In the genomic region with DNA sequence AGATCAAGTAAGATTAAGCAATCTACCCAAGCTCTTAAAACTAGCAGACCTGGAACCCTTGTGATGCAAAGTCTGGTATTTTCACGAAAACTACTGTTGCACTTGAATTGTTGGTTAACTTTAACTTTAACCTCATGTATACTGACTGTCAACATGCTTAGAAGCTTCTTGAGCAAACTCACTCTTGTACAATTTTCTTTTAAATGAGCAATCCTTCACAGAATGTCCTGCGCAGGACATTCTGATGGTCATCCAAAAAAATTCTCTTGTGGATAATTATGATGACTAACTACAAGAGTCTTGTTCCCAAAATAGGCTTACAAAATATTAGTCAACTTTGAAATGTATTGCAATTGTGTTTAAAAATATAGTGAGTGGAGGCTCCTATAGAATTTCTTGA, we compare ENCODE assay signal across 22 cellular contexts. TPM values are rescaled to one million over a fixed set of nuclear protein-coding genes. Genes with fewer than 3 reads are reported as not detected.
DNase-seq lines count a peak whose midpoint lies in the region; ATAC-seq and TF ChIP-seq lines count a peak whose summit lies in the region.
"Had no signal": no experiment of that assay in that cellular context is flagged by ENCODE, and none has a peak within 500 bp of the region (broad histone marks: within the 10 kb centered on the region; RNA-seq: fewer than 3 reads in every experiment).

No MANE protein-coding gene starts in this region.

- H3K27ac Mint-ChIP-seq in chondrocyte (ENCODE audit: unreplicated experiment): peak overlapping the region; percentile 17
- H3K27ac Mint-ChIP-seq: activated CD4-positive, alpha-beta memory T cell treated with anti-CD3 and anti-CD28 coated beads, Interleukin-2, amount 10 ng/mL, durations not matched to agents 7 days and 5 days; CD4-positive, alpha-beta memory T cell; neural progenitor cell; stimulated activated naive CD8-positive, alpha-beta T cell treated with anti-CD3 and anti-CD28 coated beads, Interleukin-15, amount 100 ng/mL, for 72 hours had no signal

- H3K4me1 ChIP-seq in right atrium auricular region: peaks cover 0 to 8% of the 10 kb centered on the region in 2 donors
- H3K4me1 ChIP-seq: colonic mucosa, HAP-1, upper lobe of right lung had no signal

- no peaks in the 10 kb centered on the region for H3K9me3 ChIP-seq in right atrium auricular region
- H3K9me3 ChIP-seq: colonic mucosa, HAP-1, upper lobe of right lung had no signal

- no peak overlapping the region for H3K4me3 Mint-ChIP-seq in chondrocyte (ENCODE audit: unreplicated experiment)
- H3K4me3 Mint-ChIP-seq: activated CD4-positive, alpha-beta memory T cell treated with anti-CD3 and anti-CD28 coated beads, Interleukin-2, amount 10 ng/mL, durations not matched to agents 7 days and 5 days; CD4-positive, alpha-beta memory T cell; neural progenitor cell; stimulated activated naive CD8-positive, alpha-beta T cell treated with anti-CD3 and anti-CD28 coated beads, Interleukin-15, amount 100 ng/mL, for 72 hours had no signal

- H3K36me3 Mint-ChIP-seq in chondrocyte (ENCODE audit: low read depth): no peaks in the 10 kb centered on the region
- H3K36me3 Mint-ChIP-seq: CD4-positive, alpha-beta memory T cell; neural progenitor cell had no signal

- intact Hi-C loops in Right ventricle myocardium superior (cut with DNase I) (no loop called here), left ventricle myocardium superior (cut with micrococcal nuclease) (no loop called here)

- no peaks in the 10 kb centered on the region for H3K9me3 Mint-ChIP-seq in chondrocyte (ENCODE audit: low read depth)
- H3K9me3 Mint-ChIP-seq: activated CD4-positive, alpha-beta memory T cell treated with anti-CD3 and anti-CD28 coated beads, Interleukin-2, amount 10 ng/mL, durations not matched to agents 7 days and 5 days; neural progenitor cell had no signal

- H3K4me3 ChIP-seq in right atrium auricular region: no peak overlapping the region
- H3K4me3 ChIP-seq: colonic mucosa, HAP-1, neural progenitor cell, upper lobe of right lung had no signal

- no peaks in the 10 kb centered on the region for H3K27me3 Mint-ChIP-seq in chondrocyte (ENCODE audit: low read depth)
- H3K27me3 Mint-ChIP-seq: activated CD4-positive, alpha-beta memory T cell treated with anti-CD3 and anti-CD28 coated beads, Interleukin-2, amount 10 ng/mL, durations not matched to agents 7 days and 5 days; CD4-positive, alpha-beta memory T cell; stimulated activated naive CD8-positive, alpha-beta T cell treated with anti-CD3 and anti-CD28 coated beads, Interleukin-15, amount 100 ng/mL, for 72 hours had no signal

- peak overlapping the region in 1 of 2 donors; percentile 22 for H3K27ac ChIP-seq in right atrium auricular region
- H3K27ac ChIP-seq: colonic mucosa, neural progenitor cell, RWPE1, upper lobe of right lung had no signal

- ATAC-seq in Right ventricle myocardium superior (ENCODE audit: poor library complexity): peak; percentile 38
- peak; percentile 46 for ATAC-seq in left ventricle myocardium superior
- ATAC-seq in HG03521 (IDR thresholded peaks at IDR 0.05; ENCODE audit: unreplicated experiment): no peak
- ATAC-seq: stimulated activated naive CD8-positive, alpha-beta T cell treated with anti-CD3 and anti-CD28 coated beads, Interleukin-15, amount 100 ng/mL, for 72 hours; upper lobe of right lung had no signal

- H3K36me3 ChIP-seq in right atrium auricular region: no peaks in the 10 kb centered on the region
- H3K36me3 ChIP-seq: colonic mucosa, HAP-1, neural progenitor cell, upper lobe of right lung had no signal

- peaks cover 28% of the 10 kb centered on the region for H3K4me1 Mint-ChIP-seq in chondrocyte (ENCODE audit: low read depth)
- H3K4me1 Mint-ChIP-seq: activated CD4-positive, alpha-beta memory T cell treated with anti-CD3 and anti-CD28 coated beads, Interleukin-2, amount 10 ng/mL, durations not matched to agents 7 days and 5 days; CD4-positive, alpha-beta memory T cell; stimulated activated naive CD8-positive, alpha-beta T cell treated with anti-CD3 and anti-CD28 coated beads, Interleukin-15, amount 100 ng/mL, for 72 hours had no signal

- TF ChIP-seq CTCF in right atrium auricular region (IDR thresholded peaks at IDR 0.05) (no peak), chondrocyte (IDR thresholded peaks at IDR 0.05) (no peak)

- DNase-seq in Right ventricle myocardium superior: no peak
- no peak for DNase-seq in right atrium auricular region (ENCODE audit: low spot score)
- no peak for DNase-seq in chondrocyte (ENCODE audit: low spot score)
- DNase-seq in left ventricle myocardium superior: no peak
- no peak for DNase-seq in kidney glomerular epithelial cell (lab: John Stamatoyannopoulos, UW)
- no peak for DNase-seq in activated CD4-positive, alpha-beta T cell treated with anti-CD3 and anti-CD28 coated beads, Interleukin-2, amount 50 U/mL, for 4 hours
- DNase-seq in activated CD4-positive, alpha-beta T cell treated with anti-CD3 and anti-CD28 coated beads for 1 hour: no peak
- DNase-seq: 8988T; activated CD4-positive, alpha-beta memory T cell treated with anti-CD3 and anti-CD28 coated beads, Interleukin-2, amount 10 ng/mL, durations not matched to agents 7 days and 5 days; activated T-cell treated with anti-CD3 and anti-CD28 coated beads, Interleukin-2, amount 50 U/mL, for 48 hours; CD4-positive, alpha-beta memory T cell; colonic mucosa; DMS79 treated with DMSO at 0.1 percent for 48 hours; glutamatergic neuron; islet precursor cell; NCI-H1694; stimulated activated naive CD8-positive, alpha-beta T cell treated with anti-CD3 and anti-CD28 coated beads, Interleukin-15, amount 100 ng/mL, for 72 hours; upper lobe of right lung had no signal

- no peaks in the 10 kb centered on the region for H3K27me3 ChIP-seq in right atrium auricular region
- H3K27me3 ChIP-seq: colonic mucosa, neural progenitor cell, upper lobe of right lung had no signal

RNA-seq across cellular contexts. Expression of a gene that starts 54.0 kb away (rescaled TPM):
- total RNA-seq in Right ventricle myocardium superior (153 TPM), right atrium auricular region (100 to 1,000 TPM in 1 of 2 donors, 10 to 100 TPM in 1; 80.7 to 127 TPM), chondrocyte (20.6 to 27.9 TPM (median 27.9 TPM) in 3 replicates), left ventricle myocardium superior (171 TPM)
- total RNA-seq: activated CD4-positive, alpha-beta memory T cell treated with anti-CD3 and anti-CD28 coated beads, Interleukin-2, amount 10 ng/mL, durations not matched to agents 7 days and 5 days; CD4-positive, alpha-beta memory T cell had no signal
